25 cellular contexts compared by ENCODE assay signal in genomic region chr3:129020691-129021090, GRCh38. TPM values are rescaled to one million over a fixed set of nuclear protein-coding genes. Genes with fewer than 3 reads are reported as not detected.
DNase-seq lines count a peak whose midpoint lies in the region; ATAC-seq, FAIRE-seq and TF ChIP-seq lines count a peak whose summit lies in the region.
"Had no signal": no experiment of that assay in that cellular context is flagged by ENCODE, and none has a peak within 500 bp of the region (broad histone marks: within the 10 kb centered on the region; RNA-seq: fewer than 3 reads in every experiment).

No MANE protein-coding gene starts in this region.

- H3K14ac ChIP-seq in mesenchymal stem cell (ENCODE audit: low read length in 2 of 2), result no peak overlapping the region

- H3K4me3 ChIP-seq in right cardiac atrium (ENCODE audit: low read length), result no peak overlapping the region
- no peak overlapping the region for H3K4me3 ChIP-seq in astrocyte (ENCODE audit: insufficient read depth, low read depth, low read length)
- no peak overlapping the region for H3K4me3 ChIP-seq in mesenchymal stem cell (ENCODE audit: insufficient read depth in 1 of 2, low read depth in 1 of 2, low read length in 2 of 2)
- no peak overlapping the region for H3K4me3 ChIP-seq in transverse colon
- H3K4me3 ChIP-seq in MM.1S (ENCODE audit: low read length), result no peak overlapping the region
- H3K4me3 ChIP-seq: BLaER1 treated with 17β-estradiol and CSF1 and Interleukin-3, amounts not matched to agents 10 nM and 100 nM; K562 had no signal

- peaks cover 10% of the 10 kb centered on the region for H3K4me1 Mint-ChIP-seq in astrocyte (ENCODE audit: low read depth, unreplicated experiment)

- H2AFZ ChIP-seq in astrocyte (ENCODE audit: low read depth, low read length) (no peak overlapping the region), mesenchymal stem cell (ENCODE audit: low read depth, low read length) (no peak overlapping the region), MM.1S (ENCODE audit: low read length) (no peak overlapping the region)

- H2AK5ac ChIP-seq in mesenchymal stem cell (ENCODE audit: low read length, severe bottlenecking), result no peak overlapping the region

- peak overlapping the region in 1 of 2 experiments; percentile 86 for H2BK12ac ChIP-seq in mesenchymal stem cell (ENCODE audit: low read length in 2 of 2)

- H3K9me3 Mint-ChIP-seq in astrocyte (ENCODE audit: unreplicated experiment), result peaks cover 5% of the 10 kb centered on the region

- H3K9ac ChIP-seq in astrocyte (ENCODE audit: low read length) (no peak overlapping the region), mesenchymal stem cell (ENCODE audit: low read length) (no peak overlapping the region), MM.1S (ENCODE audit: low read length) (no peak overlapping the region)
- H3K9ac ChIP-seq: BLaER1 treated with 17β-estradiol and CSF1 and Interleukin-3, amounts not matched to agents 10 nM and 100 nM had no signal

- no peak for ATAC-seq in right cardiac atrium
- ATAC-seq: K562 had no signal

- 80% methylated on average over 5 of the region's 5 CpGs for WGBS in right cardiac atrium
- 73% methylated on average over 5 of the region's 5 CpGs for WGBS in mesenchymal stem cell
- WGBS in transverse colon (ENCODE audit: low coverage in 1 of 2), 2 donors, result 71% methylated on average over 5 of the region's 5 CpGs; no CpG with 5 or more reads in 1 of the 2 donors

- peak overlapping the region; percentile 50 for H4K8ac ChIP-seq in mesenchymal stem cell (ENCODE audit: low read length)

- intact Hi-C loops in cardiac septum (cut with DNase I) (no loop called here), right cardiac atrium (cut with DNase I) (no loop called here), transverse colon (cut with DNase I; ENCODE audit: low total_unique reads) (no loop called here)

- no peak overlapping the region for H2BK15ac ChIP-seq in mesenchymal stem cell (ENCODE audit: low read depth, poor library complexity, severe bottlenecking)

- H2BK120ac ChIP-seq in mesenchymal stem cell (ENCODE audit: low read depth, low read length), result peak overlapping the region; percentile 68

- no peaks in the 10 kb centered on the region for H3K36me3 ChIP-seq in astrocyte (ENCODE audit: insufficient read depth, low read length)
- no peaks in the 10 kb centered on the region for H3K36me3 ChIP-seq in mesenchymal stem cell (ENCODE audit: control insufficient read depth in 1 of 2, insufficient read depth in 2 of 2, low read depth in 1 of 2, low read length in 2 of 2)
- no peaks in the 10 kb centered on the region for H3K36me3 ChIP-seq in transverse colon
- H3K36me3 ChIP-seq in MM.1S (replicated peaks; ENCODE audit: insufficient read depth, low read length), result no peaks in the 10 kb centered on the region
- H3K36me3 ChIP-seq: BLaER1 treated with 17β-estradiol and CSF1 and Interleukin-3, amounts not matched to agents 10 nM and 100 nM had no signal

- no peaks in the 10 kb centered on the region for H3K27me3 ChIP-seq in right cardiac atrium (ENCODE audit: control insufficient read depth, insufficient read depth)
- H3K27me3 ChIP-seq in astrocyte (ENCODE audit: insufficient read depth, low read length), result peaks cover 8% of the 10 kb centered on the region
- H3K27me3 ChIP-seq in mesenchymal stem cell (ENCODE audit: control insufficient read depth in 1 of 2, insufficient read depth in 1 of 2, low read length in 2 of 2), result peaks cover 37 to 48% of the 10 kb centered on the region in 2 experiments
- H3K27me3 ChIP-seq in transverse colon, result no peaks in the 10 kb centered on the region
- no peaks in the 10 kb centered on the region for H3K27me3 ChIP-seq in MM.1S (replicated peaks; ENCODE audit: insufficient read depth, low read length)
- H3K27me3 ChIP-seq: BLaER1 treated with 17β-estradiol and CSF1 and Interleukin-3, amounts not matched to agents 10 nM and 100 nM had no signal

- TF ChIP-seq EP300 in transverse colon (IDR thresholded peaks at IDR 0.05; ENCODE audit: low read depth), result no peak

- DNase-seq in cardiac septum (ENCODE audit: low spot score), result peak; percentile 39
- no peak for DNase-seq in right cardiac atrium
- no peak for DNase-seq in astrocyte (ENCODE audit: low read depth)
- no peak for DNase-seq in mesenchymal stem cell
- DNase-seq in transverse colon, result no peak
- DNase-seq in MM.1S, result no peak
- no peak for DNase-seq in epidermal melanocyte (ENCODE audit: insufficient read length, low spot score)
- DNase-seq in stimulated activated CD4-positive, alpha-beta T cell treated with anti-CD3 and anti-CD28 coated beads, Interleukin-1b, Interleukin-23, amount 100 ng/mL, for 48 hours, result no peak
- DNase-seq: DMS 273 treated with DMSO at 0.1 percent for 48 hours; GF-D8; MV-4-11; NCI-H1417; NCI-H1930; NCI-H446; NCI-H69; NK-92 treated with Interleukin-12 subunit alpha and Interleukin-12 subunit beta, amount 100 ng/mL, for 24 hours had no signal

- H3K36me3 Mint-ChIP-seq in astrocyte (ENCODE audit: low read depth, unreplicated experiment), result peaks cover 3% of the 10 kb centered on the region

- no peak overlapping the region for H3K27ac Mint-ChIP-seq in astrocyte (ENCODE audit: unreplicated experiment)

- peak overlapping the region; percentile 19 to 55 for H3K18ac ChIP-seq in mesenchymal stem cell (ENCODE audit: low read depth in 1 of 2, low read length in 2 of 2)

- in situ Hi-C loops in transverse colon (cut with MboI; ENCODE audit: low pct_ligation_motif_present in 1 of 4, low pct_unique_long_range_greater_than_20kb in 1 of 4, low sequenced_read_pairs in 3 of 4), result no loop called here

- peak overlapping the region in 1 of 2 experiments; percentile 50 for H3K4ac ChIP-seq in mesenchymal stem cell (ENCODE audit: low read depth in 1 of 2, low read length in 2 of 2)

- TF ChIP-seq POLR2A in transverse colon (IDR thresholded peaks at IDR 0.05), result no peak

- H3K79me2 ChIP-seq in astrocyte (ENCODE audit: insufficient read depth, low read length) (no peaks in the 10 kb centered on the region), MM.1S (ENCODE audit: low read length) (no peaks in the 10 kb centered on the region)

- H2BK5ac ChIP-seq in mesenchymal stem cell (ENCODE audit: low read depth, low read length, poor library complexity, severe bottlenecking), result no peak overlapping the region

- H3K27me3 Mint-ChIP-seq in astrocyte (ENCODE audit: low read depth, unreplicated experiment), result peaks cover 15% of the 10 kb centered on the region

- FAIRE-seq in astrocyte (lab: Jason Lieb, UNC), result no peak
- FAIRE-seq: GM12891, GM18507, H1, K562 had no signal

- TF ChIP-seq CTCF in astrocyte (IDR thresholded peaks at IDR 0.05; ENCODE audit: insufficient read depth, low read depth, low read length) (no peak), transverse colon (IDR thresholded peaks at IDR 0.05) (no peak), MM.1S (IDR thresholded peaks at IDR 0.05; ENCODE audit: low read length) (no peak)

- H4K91ac ChIP-seq in mesenchymal stem cell (ENCODE audit: low read length), result peak overlapping the region; percentile 83

- H4K20me1 ChIP-seq in astrocyte (ENCODE audit: insufficient read depth, low read length) (no peaks in the 10 kb centered on the region), MM.1S (ENCODE audit: insufficient read depth, low read length) (no peaks in the 10 kb centered on the region)
- H4K20me1 ChIP-seq: BLaER1 treated with 17β-estradiol and CSF1 and Interleukin-3, amounts not matched to agents 10 nM and 100 nM had no signal

- H3K23ac ChIP-seq in mesenchymal stem cell (ENCODE audit: low read length in 2 of 2), result peak overlapping the region in 1 of 2 experiments; percentile 6

- H3K79me1 ChIP-seq in mesenchymal stem cell (replicated peaks; ENCODE audit: low read length, poor library complexity, severe bottlenecking), result no peaks in the 10 kb centered on the region

- H3K9me2 ChIP-seq in MM.1S (replicated peaks; ENCODE audit: insufficient read depth, low read length), result no peaks in the 10 kb centered on the region

- H3K27ac ChIP-seq in right cardiac atrium (ENCODE audit: low read length) (no peak overlapping the region), astrocyte (ENCODE audit: low read depth, low read length) (no peak overlapping the region), mesenchymal stem cell (ENCODE audit: low read length, poor library complexity, severe bottlenecking) (no peak overlapping the region), transverse colon (peak overlapping the region; percentile 44 to 62 (median 50)), MM.1S (ENCODE audit: low read length) (no peak overlapping the region)
- H3K27ac ChIP-seq: BLaER1 treated with 17β-estradiol and CSF1 and Interleukin-3, amounts not matched to agents 10 nM and 100 nM had no signal

- H3K4me1 ChIP-seq in right cardiac atrium (ENCODE audit: control insufficient read depth, insufficient read depth, low read length) (peaks cover 6% of the 10 kb centered on the region), astrocyte (ENCODE audit: insufficient read depth, low read length) (peaks cover 5% of the 10 kb centered on the region), mesenchymal stem cell (ENCODE audit: control insufficient read depth, insufficient read depth, low read depth, low read length) (peaks cover 4% of the 10 kb centered on the region), transverse colon (peaks cover 8 to 25% (median 23%) of the 10 kb centered on the region in 4 donors), MM.1S (ENCODE audit: low read length) (peaks cover 5% of the 10 kb centered on the region)

- no peak overlapping the region for H3K4me3 Mint-ChIP-seq in astrocyte (ENCODE audit: unreplicated experiment)

- H3K9me3 ChIP-seq in right cardiac atrium (ENCODE audit: control insufficient read depth, low read length), result no peaks in the 10 kb centered on the region
- no peaks in the 10 kb centered on the region for H3K9me3 ChIP-seq in astrocyte (ENCODE audit: insufficient read depth, low read depth, low read length)
- H3K9me3 ChIP-seq in mesenchymal stem cell (ENCODE audit: control insufficient read depth, low read length), result no peaks in the 10 kb centered on the region
- H3K9me3 ChIP-seq in transverse colon, result no peaks in the 10 kb centered on the region
- H3K9me3 ChIP-seq in MM.1S (replicated peaks; ENCODE audit: insufficient read depth, low read length), result no peaks in the 10 kb centered on the region
- H3K9me3 ChIP-seq: BLaER1 treated with 17β-estradiol and CSF1 and Interleukin-3, amounts not matched to agents 10 nM and 100 nM had no signal

- H3F3A ChIP-seq in MM.1S (ENCODE audit: insufficient read depth, low read length), result no peaks in the 10 kb centered on the region

- H3K4me2 ChIP-seq in astrocyte (ENCODE audit: low read length) (peak overlapping the region; percentile 18), mesenchymal stem cell (ENCODE audit: low read length, poor library complexity, severe bottlenecking) (no peak overlapping the region), MM.1S (ENCODE audit: low read depth, low read length) (no peak overlapping the region)
- H3K4me2 ChIP-seq: BLaER1 treated with 17β-estradiol and CSF1 and Interleukin-3, amounts not matched to agents 10 nM and 100 nM had no signal

RNA-seq across cellular contexts. Expression of gene EFCC1, which starts 19.6 kb away (rescaled TPM):
- 1.7 TPM for total RNA-seq in cardiac septum
- 1 to 10 TPM in 2 of 4 donors, under 1 TPM in 2; 0.69 to 1.2 (median 0.94) TPM for total RNA-seq in right cardiac atrium
- polyA plus RNA-seq in right cardiac atrium, result 1.2 TPM
- not detected in 2 replicates for total RNA-seq in astrocyte
- polyA plus RNA-seq in mesenchymal stem cell (2013, experiment 1 of 2), result 3.9 TPM
- 4.3 TPM for polyA plus RNA-seq in mesenchymal stem cell (2013, experiment 2 of 2)
- total RNA-seq in transverse colon, result 1 to 10 TPM in 3 of 4 donors, under 1 TPM in 1; 0.75 to 2.2 (median 1.7) TPM
- total RNA-seq: Daoy, K562, OCI-LY7, RPMI7951 had no signal
- polyA plus RNA-seq: K562 had no signal

RNA-seq across cellular contexts. Expression of gene CFAP92, which starts 26.8 kb away (rescaled TPM):
- total RNA-seq in cardiac septum (0.27 TPM), right cardiac atrium (1 to 10 TPM in 1 of 4 donors, under 1 TPM in 3; 0.06 to 1.0 (median 0.63) TPM), astrocyte (0.10 and 0.52 TPM in 2 replicates), transverse colon (1 to 10 TPM in 1 of 4 donors, under 1 TPM in 1, not detected in 2; 0.95 to 1.2 TPM)
- 0.11 TPM for polyA plus RNA-seq in right cardiac atrium
- polyA plus RNA-seq in mesenchymal stem cell (2013, experiment 1 of 2), result 1.0 TPM
- polyA plus RNA-seq in mesenchymal stem cell (2013, experiment 2 of 2), result 1.0 TPM

RNA-seq across cellular contexts. Expression of gene GP9, which starts 39.9 kb away (rescaled TPM):
- total RNA-seq in cardiac septum (0.27 TPM), right cardiac atrium (not detected), astrocyte (not detected in 2 replicates), transverse colon (1 to 10 TPM in 1 of 4 donors, under 1 TPM in 1, not detected in 2; 0.64 to 1.2 TPM)
- not detected for polyA plus RNA-seq in right cardiac atrium
- polyA plus RNA-seq in mesenchymal stem cell (2013, experiment 1 of 2), result not detected
- not detected for polyA plus RNA-seq in mesenchymal stem cell (2013, experiment 2 of 2)
- total RNA-seq: A172, Daoy, H1, K562, OCI-LY7, RPMI7951 had no signal
- polyA plus RNA-seq: H1, K562 had no signal

Comparison
In these comparisons a context has a peak if more than half of its experiments do, and no peak if none do; other contexts are left out.
1. H3K27ac ChIP-seq: peak in transverse colon (4 of 4); none in right cardiac atrium (single experiment), astrocyte (single experiment), mesenchymal stem cell (single experiment) and MM.1S (single experiment).